1 cellular context compared by ENCODE assay signal in genomic region chr19:50476224-50476942, GRCh38.
TF ChIP-seq lines count a peak whose summit lies in the region.

EMC10 (plus strand) TSS chr19:50476507; CDS start chr19:50476545, 38 bp downstream.
GARIN5A (minus strand) TSS chr19:50476848; CDS start chr19:50476388, 460 bp downstream.

TF ChIP-seq in H1, 55 proteins besides CTCF, POLR2A, EP300 and RAD21 (continued from another document):
- no peak for TF ChIP-seq HDAC6 (IDR thresholded peaks at IDR 0.05; ENCODE audit: low read depth, low read length)
- TF ChIP-seq SP4 (IDR thresholded peaks at IDR 0.05; ENCODE audit: low read length) = peak; percentile 94
- 0 out of 2 replicates have a peak, but pooled peaks have one; percentile 31 for TF ChIP-seq CHD2 (IDR thresholded peaks at IDR 0.05; ENCODE audit: low read length)
- 0 out of 2 replicates have a peak, but pooled peaks have one; percentile 50 for TF ChIP-seq TCF12 (IDR thresholded peaks at IDR 0.05; ENCODE audit: low read depth, low read length)
- no peak for TF ChIP-seq CTBP2 (IDR thresholded peaks at IDR 0.05; ENCODE audit: borderline replicate concordance, insufficient read depth, insufficient read length, low read length)
- no peak for TF ChIP-seq CBX5 (IDR thresholded peaks at IDR 0.05; ENCODE audit: low read depth, low read length)
- peak in 1 of 2 experiments; percentile 44; a peak in 2 of 4 replicates for TF ChIP-seq SIN3A (conservative IDR thresholded peaks at IDR 0.05 in 1 of 2, IDR thresholded peaks at IDR 0.05 in 1 of 2; ENCODE audit: low read depth in 1 of 2, low read length in 2 of 2)
- peak; percentile 76; the same call in 1 of the 2 replicates for TF ChIP-seq JUN (IDR thresholded peaks at IDR 0.05; ENCODE audit: low read depth, low read length)
- TF ChIP-seq EGR1 (IDR thresholded peaks at IDR 0.05; ENCODE audit: borderline replicate concordance, low read depth, low read length) = peak; percentile 21; the same call in 1 of the 2 replicates
- no peak for TF ChIP-seq NANOG (IDR thresholded peaks at IDR 0.05; ENCODE audit: insufficient read depth, low read depth, low read length, poor library complexity, severe bottlenecking)
- TF ChIP-seq ASH2L (IDR thresholded peaks at IDR 0.05; ENCODE audit: low read length) = peak; percentile 80
- no peak for TF ChIP-seq SAP30 (IDR thresholded peaks at IDR 0.05; ENCODE audit: insufficient read depth, insufficient replicate concordance, low read length)
- TF ChIP-seq CREB1 (IDR thresholded peaks at IDR 0.05) = peak; percentile 100
- no peak for TF ChIP-seq EZH2 (IDR thresholded peaks at IDR 0.05; ENCODE audit: low read depth, low read length, severe bottlenecking)
- TF ChIP-seq KDM1A (IDR thresholded peaks at IDR 0.05; ENCODE audit: borderline replicate concordance, low read length) = 0 out of 2 replicates have a peak, but pooled peaks have one; percentile 1
- no peak for TF ChIP-seq SUZ12 (IDR thresholded peaks at IDR 0.05; ENCODE audit: low read length)
- peak; percentile 54 for TF ChIP-seq E2F6 (IDR thresholded peaks at IDR 0.05)
- peak; percentile 93 for TF ChIP-seq TAF1 (IDR thresholded peaks at IDR 0.05; ENCODE audit: low read depth, low read length)
- TF ChIP-seq, protein P1, sequence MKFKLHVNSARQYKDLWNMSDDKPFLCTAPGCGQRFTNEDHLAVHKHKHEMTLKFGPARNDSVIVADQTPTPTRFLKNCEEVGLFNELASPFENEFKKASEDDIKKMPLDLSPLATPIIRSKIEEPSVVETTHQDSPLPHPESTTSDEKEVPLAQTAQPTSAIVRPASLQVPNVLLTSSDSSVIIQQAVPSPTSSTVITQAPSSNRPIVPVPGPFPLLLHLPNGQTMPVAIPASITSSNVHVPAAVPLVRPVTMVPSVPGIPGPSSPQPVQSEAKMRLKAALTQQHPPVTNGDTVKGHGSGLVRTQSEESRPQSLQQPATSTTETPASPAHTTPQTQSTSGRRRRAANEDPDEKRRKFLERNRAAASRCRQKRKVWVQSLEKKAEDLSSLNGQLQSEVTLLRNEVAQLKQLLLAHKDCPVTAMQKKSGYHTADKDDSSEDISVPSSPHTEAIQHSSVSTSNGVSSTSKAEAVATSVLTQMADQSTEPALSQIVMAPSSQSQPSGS (IDR thresholded peaks at IDR 0.05; ENCODE audit: low read length) = peak; percentile 98
- peak; percentile 88 for TF ChIP-seq TAF7 (optimal IDR thresholded peaks at IDR 0.05; ENCODE audit: borderline replicate concordance, low read depth, low read length)
- TF ChIP-seq BRCA1 (IDR thresholded peaks at IDR 0.05; ENCODE audit: low read depth, low read length) = peak; percentile 64; the same call in 1 of the 2 replicates
- no peak for TF ChIP-seq CHD7 (IDR thresholded peaks at IDR 0.05; ENCODE audit: insufficient replicate concordance, low read length)
- peak; percentile 22; the same call in 1 of the 2 replicates for TF ChIP-seq RFX5 (IDR thresholded peaks at IDR 0.05; ENCODE audit: borderline replicate concordance, low read depth, low read length)
